ENCODE assay signal across 25 cellular contexts in the genomic region with DNA sequence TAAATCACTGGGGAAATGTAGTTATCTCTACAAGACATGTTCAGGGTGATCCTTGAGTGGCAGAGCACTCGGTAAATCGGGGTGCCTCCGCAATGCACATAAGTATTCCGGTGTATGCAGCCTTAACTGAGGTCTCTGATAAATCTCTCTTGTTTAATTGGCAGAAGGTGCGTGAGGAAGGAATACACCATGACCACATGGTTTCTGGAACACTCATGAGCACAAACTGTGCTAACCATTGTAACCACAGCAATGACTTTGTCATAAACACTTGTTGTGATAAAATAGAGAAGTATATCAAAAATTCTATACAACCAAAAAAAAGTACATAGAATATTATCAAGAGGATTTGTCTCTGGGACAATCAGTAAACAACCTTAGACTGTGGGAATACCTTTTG.
"Had no signal": no experiment of that assay in that cellular context is flagged by ENCODE, and none has a peak within 500 bp of the region (broad histone marks: within the 10 kb centered on the region; RNA-seq: fewer than 3 reads in every experiment).

No MANE protein-coding gene starts in this region.

- H3K4me1 Mint-ChIP-seq: immature natural killer cell; mesothelial cell of epicardium; naive B cell; natural killer cell; neural progenitor cell; stimulated activated effector memory CD8-positive, alpha-beta T cell treated with anti-CD3 and anti-CD28 coated beads, Interleukin-12 subunit alpha, Interleukin-12 subunit beta, amount 100 ng/mL, for 72 hours; stimulated activated naive CD8-positive, alpha-beta T cell treated with anti-CD3 and anti-CD28 coated beads, Interleukin-15, amount 100 ng/mL, for 72 hours had no signal

- H3K27me3 ChIP-seq: neural progenitor cell, neutrophil, ovary, right atrium auricular region, right lobe of liver, tibial nerve, uterus had no signal

- H3K4me3 Mint-ChIP-seq: immature natural killer cell; mesothelial cell of epicardium; naive B cell; natural killer cell; nephron progenitor cell; neural progenitor cell; stimulated activated effector memory CD8-positive, alpha-beta T cell treated with anti-CD3 and anti-CD28 coated beads, Interleukin-12 subunit alpha, Interleukin-12 subunit beta, amount 100 ng/mL, for 72 hours; stimulated activated naive CD8-positive, alpha-beta T cell treated with anti-CD3 and anti-CD28 coated beads, Interleukin-15, amount 100 ng/mL, for 72 hours; type B pancreatic cell had no signal

- ATAC-seq: natural killer cell; right lobe of liver; stimulated activated effector memory CD8-positive, alpha-beta T cell treated with anti-CD3 and anti-CD28 coated beads, Interleukin-12 subunit alpha, Interleukin-12 subunit beta, amount 100 ng/mL, for 72 hours; stimulated activated naive CD8-positive, alpha-beta T cell treated with anti-CD3 and anti-CD28 coated beads, Interleukin-15, amount 100 ng/mL, for 72 hours had no signal

- H3K36me3 ChIP-seq: left ventricle myocardium inferior, neural progenitor cell, neutrophil, ovary, right atrium auricular region, right lobe of liver, tibial nerve, uterus had no signal

- H3K4me3 ChIP-seq: left ventricle myocardium inferior, lung, neural progenitor cell, ovary, right atrium auricular region, right lobe of liver, skin epidermis, tibial nerve, uterus had no signal

- DNase-seq: hypothalamus; immature natural killer cell; islet precursor cell; left ventricle myocardium inferior; mesendoderm; naive B cell; natural killer cell; nephron progenitor cell; ovary; right lobe of liver; stimulated activated CD4-positive, alpha-beta T cell treated with anti-CD3 and anti-CD28 coated beads, Interleukin-4, amount 100 ng/mL, for 24 hours; stimulated activated naive CD4-positive, alpha-beta T cell treated with Interleukin-2 at 50 U/mL for 16 hours; stimulated activated naive CD8-positive, alpha-beta T cell treated with anti-CD3 and anti-CD28 coated beads, Interleukin-15, amount 100 ng/mL, for 72 hours; substantia nigra; uterus had no signal

- H3K9me3 ChIP-seq: neutrophil, ovary, right lobe of liver, tibial nerve, uterus had no signal

- H3K27ac Mint-ChIP-seq: immature natural killer cell; mesothelial cell of epicardium; natural killer cell; neural progenitor cell; progenitor cell of endocrine pancreas; stimulated activated effector memory CD8-positive, alpha-beta T cell treated with anti-CD3 and anti-CD28 coated beads, Interleukin-12 subunit alpha, Interleukin-12 subunit beta, amount 100 ng/mL, for 72 hours; stimulated activated naive CD8-positive, alpha-beta T cell treated with anti-CD3 and anti-CD28 coated beads, Interleukin-15, amount 100 ng/mL, for 72 hours; type B pancreatic cell had no signal

- H3K27me3 Mint-ChIP-seq: naive B cell; stimulated activated naive CD8-positive, alpha-beta T cell treated with anti-CD3 and anti-CD28 coated beads, Interleukin-15, amount 100 ng/mL, for 72 hours; type B pancreatic cell had no signal

- H3K27ac ChIP-seq: left ventricle myocardium inferior, neural progenitor cell, neutrophil, ovary, right atrium auricular region, right lobe of liver, skin epidermis, tibial nerve, uterus had no signal

- H3K9me3 Mint-ChIP-seq: nephron progenitor cell, neural progenitor cell had no signal

- H3K4me1 ChIP-seq: left ventricle myocardium inferior, neural progenitor cell, right atrium auricular region, right lobe of liver, tibial nerve, uterus had no signal

- H3K36me3 Mint-ChIP-seq: immature natural killer cell; mesothelial cell of epicardium; naive B cell; natural killer cell; neural progenitor cell; stimulated activated effector memory CD8-positive, alpha-beta T cell treated with anti-CD3 and anti-CD28 coated beads, Interleukin-12 subunit alpha, Interleukin-12 subunit beta, amount 100 ng/mL, for 72 hours; type B pancreatic cell had no signal
